ENCODE assay signal across 12 cellular contexts in the genomic region with DNA sequence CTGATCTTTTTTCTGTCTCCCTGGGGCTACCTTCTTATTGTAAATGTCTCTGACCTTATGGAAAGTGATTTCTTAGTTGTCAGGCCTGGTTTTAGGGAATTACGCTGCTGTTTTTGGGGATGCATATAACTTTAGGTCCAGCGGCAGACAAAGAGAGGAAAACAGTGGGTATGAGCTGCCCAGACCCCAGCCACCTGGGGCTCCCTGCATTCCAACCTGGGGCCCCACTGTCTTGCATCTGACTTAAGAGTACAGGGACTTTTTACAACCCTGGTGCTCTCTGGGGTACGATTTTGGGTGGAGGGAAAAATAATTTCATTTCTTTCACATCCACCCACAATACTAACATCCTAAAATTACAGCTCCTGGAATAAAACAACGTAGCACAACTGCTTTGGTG.
DNase-seq lines count a peak whose midpoint lies in the region; ATAC-seq and TF ChIP-seq lines count a peak whose summit lies in the region.
"Had no signal": no experiment of that assay in that cellular context is flagged by ENCODE, and none has a peak within 500 bp of the region (broad histone marks: within the 10 kb centered on the region; RNA-seq: fewer than 3 reads in every experiment).

No MANE protein-coding gene starts in this region.

- H3K27me3 ChIP-seq in heart left ventricle = no peaks in the 10 kb centered on the region
- H3K27me3 ChIP-seq in lung (ENCODE audit: control insufficient read depth, insufficient read depth) = no peaks in the 10 kb centered on the region
- no peaks in the 10 kb centered on the region for H3K27me3 ChIP-seq in transverse colon
- H3K27me3 ChIP-seq: tibial artery had no signal

- peaks cover 2% of the 10 kb centered on the region for H3K27me3 Mint-ChIP-seq in dendritic cell treated with granulocyte-macrophage colony-stimulating factor and Interleukin-4, amounts not matched to agents 40 ng/mL and 50 ng/mL, for 4 days

- no peak for DNase-seq in heart left ventricle
- no peak for DNase-seq in cardiac septum (ENCODE audit: low spot score)
- no peak for DNase-seq in lung (ENCODE audit: low spot score)
- no peak for DNase-seq in transverse colon
- DNase-seq in dedifferentiated amniotic fluid mesenchymal stem cell (ENCODE audit: extremely low spot score) = no peak
- no peak for DNase-seq in retina
- DNase-seq: GDM1; stimulated activated CD4-positive, alpha-beta T cell treated with anti-CD3 and anti-CD28 coated beads, Interleukin-1b, Interleukin-23, amount 100 ng/mL, for 48 hours; T-helper 17 cell; tibial artery had no signal

- TF ChIP-seq EP300 in transverse colon (IDR thresholded peaks at IDR 0.05; ENCODE audit: low read depth) = no peak

- no peaks in the 10 kb centered on the region for H3K9me3 ChIP-seq in heart left ventricle
- H3K9me3 ChIP-seq in lung (ENCODE audit: control insufficient read depth in 2 of 2, insufficient read depth in 1 of 2, low read length in 1 of 2) = no peaks in the 10 kb centered on the region
- no peaks in the 10 kb centered on the region for H3K9me3 ChIP-seq in transverse colon
- H3K9me3 ChIP-seq: tibial artery had no signal

- H3K4me1 Mint-ChIP-seq in dendritic cell treated with granulocyte-macrophage colony-stimulating factor and Interleukin-4, amounts not matched to agents 40 ng/mL and 50 ng/mL, for 4 days (ENCODE audit: low read depth) = peaks cover 84% of the 10 kb centered on the region

- peak overlapping the region; percentile 89 for H3K4me3 Mint-ChIP-seq in dendritic cell treated with granulocyte-macrophage colony-stimulating factor and Interleukin-4, amounts not matched to agents 40 ng/mL and 50 ng/mL, for 4 days

- H3K4me3 ChIP-seq in heart left ventricle (peak overlapping the region in 11 of 12 donors; percentile 24 to 78 (median 64)), lung (peak overlapping the region; percentile 12), transverse colon (peak overlapping the region in 3 of 4 donors; percentile 41 to 64 (median 44))

- H3K36me3 Mint-ChIP-seq in dendritic cell treated with granulocyte-macrophage colony-stimulating factor and Interleukin-4, amounts not matched to agents 40 ng/mL and 50 ng/mL, for 4 days (ENCODE audit: low read depth) = peaks cover 34% of the 10 kb centered on the region

- ATAC-seq in heart left ventricle (no peak), lung (ENCODE audit: insufficient read depth, low FRiP score) (no peak), HG03565 (IDR thresholded peaks at IDR 0.05; ENCODE audit: unreplicated experiment) (no peak)
- ATAC-seq: T-helper 17 cell had no signal

- intact Hi-C loops in heart left ventricle (cut with DNase I) = loop anchor here in 5 of 10 donors (5.0 to 10.0 kb wide), 5 partner anchors 34 to 71 kb away; no protein-coding TSS in a partner anchor
- intact Hi-C loops in cardiac septum (cut with DNase I) = loop anchor here (2.0 to 5.0 kb wide), 2 partner anchors 21 to 71 kb away; no protein-coding TSS in a partner anchor
- intact Hi-C loops in dendritic cell treated with granulocyte-macrophage colony-stimulating factor and Interleukin-4, amounts not matched to agents 40 ng/mL and 50 ng/mL, for 4 days (cut with micrococcal nuclease) = loop anchor here (5.0 kb wide), 2 partner anchors 51 to 71 kb away; no protein-coding TSS in a partner anchor
- intact Hi-C loops in transverse colon (cut with DNase I; ENCODE audit: low total_unique reads) = no loop called here

- TF ChIP-seq POLR2A in heart left ventricle (IDR thresholded peaks at IDR 0.05) (no peak), transverse colon (IDR thresholded peaks at IDR 0.05) (no peak)

- H3K27ac Mint-ChIP-seq in dendritic cell treated with granulocyte-macrophage colony-stimulating factor and Interleukin-4, amounts not matched to agents 40 ng/mL and 50 ng/mL, for 4 days = peak overlapping the region; percentile 75
- H3K27ac Mint-ChIP-seq: T-helper 17 cell had no signal

- TF ChIP-seq CTCF in heart left ventricle (IDR thresholded peaks at IDR 0.05) (no peak), lung (IDR thresholded peaks at IDR 0.05; ENCODE audit: control extremely low read depth, extremely low read depth) (no peak), transverse colon (IDR thresholded peaks at IDR 0.05) (no peak)

- WGBS in heart left ventricle, 4 donors = 56 to 66% (median 62%) methylated on average over 4 of the region's 4 CpGs
- WGBS in lung, 2 donors = 66 to 72% methylated on average over 4 of the region's 4 CpGs
- 17 to 65% methylated on average over 2 to 4 of the region's 4 CpGs for WGBS in transverse colon (ENCODE audit: low coverage in 1 of 2), 2 donors

- H3K27ac ChIP-seq in heart left ventricle = peak overlapping the region; percentile 46 to 91 (median 82)
- H3K27ac ChIP-seq in lung (ENCODE audit: low read depth in 1 of 2, low read length in 1 of 2) = peak overlapping the region; percentile 20 to 79
- peak overlapping the region in 3 of 4 donors; percentile 47 to 85 (median 83) for H3K27ac ChIP-seq in transverse colon

- H3K9me3 Mint-ChIP-seq in dendritic cell treated with granulocyte-macrophage colony-stimulating factor and Interleukin-4, amounts not matched to agents 40 ng/mL and 50 ng/mL, for 4 days = no peaks in the 10 kb centered on the region

- in situ Hi-C loops in transverse colon (cut with MboI; ENCODE audit: low pct_ligation_motif_present in 1 of 4, low pct_unique_long_range_greater_than_20kb in 1 of 4, low sequenced_read_pairs in 3 of 4) = no loop called here

- peaks cover 0 to 9% (median 3%) of the 10 kb centered on the region in 9 donors for H3K36me3 ChIP-seq in heart left ventricle
- no peaks in the 10 kb centered on the region for H3K36me3 ChIP-seq in lung (ENCODE audit: control insufficient read depth in 2 of 2, insufficient read depth in 2 of 2, low read length in 2 of 2)
- H3K36me3 ChIP-seq in transverse colon = no peaks in the 10 kb centered on the region

- H3K4me1 ChIP-seq in heart left ventricle (peaks cover 0 to 94% (median 66%) of the 10 kb centered on the region in 12 donors), lung (ENCODE audit: control insufficient read depth in 2 of 2, insufficient read depth in 2 of 2, low read length in 2 of 2) (peaks cover 8 to 15% of the 10 kb centered on the region in 2 donors), transverse colon (peaks cover 9 to 34% (median 21%) of the 10 kb centered on the region in 4 donors)

Comparison
In these comparisons a context has a peak if more than half of its experiments do, and no peak if none do; other contexts are left out.
1. H3K4me3 ChIP-seq: peak in every context shown above with its lines; median percentile 64 in heart left ventricle; 44 in transverse colon; 12 in lung.